Comparison of ENCODE assay signal across 21 cellular contexts in genomic region chr11:71301046-71301857, GRCh38. TPM values are rescaled to one million over a fixed set of nuclear protein-coding genes. Genes with fewer than 3 reads are reported as not detected.
DNase-seq lines count a peak whose midpoint lies in the region; ATAC-seq and TF ChIP-seq lines count a peak whose summit lies in the region.
"Had no signal": no experiment of that assay in that cellular context is flagged by ENCODE, and none has a peak within 500 bp of the region (broad histone marks: within the 10 kb centered on the region; RNA-seq: fewer than 3 reads in every experiment).

No MANE protein-coding gene starts in this region.

- H3K9me3 ChIP-seq in RWPE2 (ENCODE audit: severe bottlenecking) (no peaks in the 10 kb centered on the region), sigmoid colon (no peaks in the 10 kb centered on the region)
- H3K9me3 ChIP-seq: SK-N-SH had no signal

- H3K27me3 ChIP-seq in H7 (ENCODE audit: control insufficient read depth, insufficient read depth, low read length) = no peaks in the 10 kb centered on the region; the same call in 1 of the 2 replicates
- no peaks in the 10 kb centered on the region for H3K27me3 ChIP-seq in RWPE2 (ENCODE audit: insufficient read depth, poor library complexity, severe bottlenecking)
- no peaks in the 10 kb centered on the region for H3K27me3 ChIP-seq in sigmoid colon
- peaks cover 0 to 40% (median 3%) of the 10 kb centered on the region in 45 donors for H3K27me3 ChIP-seq in dorsolateral prefrontal cortex

- DNase-seq in H7 (peak; percentile 40), RWPE2 (ENCODE audit: low spot score) (peak; percentile 31), left lobe of liver (ENCODE audit: low spot score) (peak; percentile 24), sigmoid colon (peak; percentile 32), dorsolateral prefrontal cortex (no peak), COR-L47 (lab: John Stamatoyannopoulos, UW) (no peak)
- DNase-seq: activated CD4-positive, alpha-beta T cell treated with anti-CD3 and anti-CD28 coated beads for 48 hours; aorta; caudate nucleus; DMS 273 treated with DMSO at 0.1 percent for 48 hours; Karpas-422; naive thymus-derived CD4-positive, alpha-beta T cell; NCI-H187 treated with DMSO at 0.1 percent for 48 hours; NCI-H69; retina; SK-N-SH; stimulated activated naive CD4-positive, alpha-beta T cell treated with Interleukin-2 at 50 U/mL for 16 hours; T-helper 2 cell had no signal

- TF ChIP-seq CTCF in RWPE2 (IDR thresholded peaks at IDR 0.05; ENCODE audit: poor library complexity, severe bottlenecking) = no peak
- no peak for TF ChIP-seq CTCF in sigmoid colon (IDR thresholded peaks at IDR 0.05)
- TF ChIP-seq CTCF in dorsolateral prefrontal cortex (IDR thresholded peaks at IDR 0.05 in 54 of 56, conservative IDR thresholded peaks at IDR 0.05 in 2 of 56; ENCODE audit: low read depth in 1 of 56, partially characterized antibody in 56 of 56) = no peak

- H3K4me1 ChIP-seq in RWPE2 (ENCODE audit: insufficient read depth, poor library complexity, severe bottlenecking) = peaks cover 16% of the 10 kb centered on the region
- H3K4me1 ChIP-seq in sigmoid colon = peaks cover 0 to 13% (median 9%) of the 10 kb centered on the region in 4 donors

- TF ChIP-seq EP300 in sigmoid colon (IDR thresholded peaks at IDR 0.05) = no peak

- ATAC-seq in RWPE2 (ENCODE audit: low read depth) (no peak), left lobe of liver (no peak), GM18517 (IDR thresholded peaks at IDR 0.05; ENCODE audit: unreplicated experiment) (no peak)
- ATAC-seq: naive thymus-derived CD4-positive, alpha-beta T cell had no signal

- no peak overlapping the region for H3K27ac ChIP-seq in RWPE2 (ENCODE audit: poor library complexity, severe bottlenecking)
- H3K27ac ChIP-seq in sigmoid colon = no peak overlapping the region
- no peak overlapping the region for H3K27ac ChIP-seq in dorsolateral prefrontal cortex

- intact Hi-C loops in sigmoid colon (cut with DNase I) (no loop called here), dorsolateral prefrontal cortex (cut with DNase I) (no loop called here)

- TF ChIP-seq POLR2A in sigmoid colon (IDR thresholded peaks at IDR 0.05) = no peak

- WGBS in sigmoid colon, 2 donors = 87 to 90% methylated on average over 19 of the region's 19 CpGs

- H3K4me3 ChIP-seq in H7 (ENCODE audit: insufficient read depth, low read depth, low read length) = no peak overlapping the region
- H3K4me3 ChIP-seq in RWPE2 (ENCODE audit: severe bottlenecking) = no peak overlapping the region
- no peak overlapping the region for H3K4me3 ChIP-seq in sigmoid colon
- H3K4me3 ChIP-seq in dorsolateral prefrontal cortex = no peak overlapping the region

- H3K36me3 ChIP-seq in H7 (replicated peaks; ENCODE audit: control insufficient read depth, insufficient read depth, low read length) = no peaks in the 10 kb centered on the region
- no peaks in the 10 kb centered on the region for H3K36me3 ChIP-seq in RWPE2 (ENCODE audit: low read depth)
- H3K36me3 ChIP-seq in sigmoid colon = no peaks in the 10 kb centered on the region

RNA-seq across cellular contexts. Expression of gene SHANK2, which starts 48.9 kb away (rescaled TPM):
- 9.7 and 14.8 TPM in 2 replicates for total RNA-seq in H7 (2014; rRNA removed; shearing (Covaris generic))
- total RNA-seq in left lobe of liver = 33.8 TPM
- total RNA-seq in sigmoid colon = 10 to 100 TPM in 3 of 4 donors, 1 to 10 TPM in 1; 8.0 to 43.8 (median 16.8) TPM
- 1 to 10 TPM; 3.5 to 4.4 (median 3.6) TPM for polyA plus RNA-seq in sigmoid colon
- 100 to 1,000 TPM in 34 of 120 experiments, 10 to 100 TPM in 86; 24.5 to 131 (median 91.2) TPM for total RNA-seq in dorsolateral prefrontal cortex
- total RNA-seq: activated T-helper 1 cell treated with anti-CD3 and anti-CD28 coated beads, Interleukin-12 subunit alpha, Interleukin-12 subunit beta, Interleukin-2, Interleukin-4 antibody, amounts not matched to agents 30 ng/mL and 10 ng/mL and 1 ng/mL, durations not matched to agents 14 hours and 24 hours and 36 hours; H4 had no signal
- polyA plus RNA-seq: naive thymus-derived CD4-positive, alpha-beta T cell had no signal

Comparison
In these comparisons a context has a peak if more than half of its experiments do, and no peak if none do; other contexts are left out.
1. DNase-seq: peak in H7 (single experiment), RWPE2 (single experiment), left lobe of liver (single experiment) and sigmoid colon (single experiment); none in dorsolateral prefrontal cortex (0 of 10) and COR-L47 (single experiment).